Comparison of ENCODE assay signal across 24 cellular contexts in genomic region chr3:127849368-127849767, GRCh38. TPM values are rescaled to one million over a fixed set of nuclear protein-coding genes. Genes with fewer than 3 reads are reported as not detected.
DNase-seq lines count a peak whose midpoint lies in the region; ATAC-seq and TF ChIP-seq lines count a peak whose summit lies in the region.
"Had no signal": no experiment of that assay in that cellular context is flagged by ENCODE, and none has a peak within 500 bp of the region (broad histone marks: within the 10 kb centered on the region; RNA-seq: fewer than 3 reads in every experiment).

No MANE protein-coding gene starts in this region.

- H3K79me2 ChIP-seq in GM23338 (replicated peaks; ENCODE audit: insufficient read depth): no peaks in the 10 kb centered on the region
- H3K79me2 ChIP-seq in neural cell (replicated peaks; ENCODE audit: insufficient read depth, low read length): no peaks in the 10 kb centered on the region

- no peaks in the 10 kb centered on the region for H3K9me3 Mint-ChIP-seq in GM23338
- H3K9me3 Mint-ChIP-seq: activated naive CD8-positive, alpha-beta T cell treated with anti-CD3 and anti-CD28 coated beads, Interleukin-2, amount 50 U/mL, for 24 hours; activated T-helper 2 cell treated with anti-CD3 and anti-CD28 coated beads, Interferon-gamma antibody, Interleukin-2, Interleukin-4, amounts not matched to agents 10 μg/mL and 5 μg/mL and 100 μg/mL, durations not matched to agents 14 hours and 24 hours and 36 hours had no signal

- TF ChIP-seq CTCF in GM23338 (conservative IDR thresholded peaks at IDR 0.05; ENCODE audit: low read depth in 2 of 2) (no peak), neural cell (IDR thresholded peaks at IDR 0.05; ENCODE audit: poor library complexity, severe bottlenecking) (no peak)

- no peaks in the 10 kb centered on the region for H3K36me3 ChIP-seq in GM23338 (ENCODE audit: insufficient read depth)
- no peaks in the 10 kb centered on the region for H3K36me3 ChIP-seq in neural cell (ENCODE audit: insufficient read depth, low read length)
- H3K36me3 ChIP-seq: heart left ventricle had no signal

- no peak overlapping the region for H3K27ac Mint-ChIP-seq in GM23338
- H3K27ac Mint-ChIP-seq: activated CD8-positive, alpha-beta memory T cell treated with anti-CD3 and anti-CD28 coated beads, Interleukin-2, amount 10 ng/mL, durations not matched to agents 7 days and 5 days; activated naive CD8-positive, alpha-beta T cell treated with anti-CD3 and anti-CD28 coated beads, Interleukin-2, amount 50 U/mL, for 24 hours; activated T-helper 2 cell treated with anti-CD3 and anti-CD28 coated beads, Interferon-gamma antibody, Interleukin-2, Interleukin-4, amounts not matched to agents 10 μg/mL and 5 μg/mL and 100 μg/mL, durations not matched to agents 14 hours and 24 hours and 36 hours; naive B cell had no signal

- H3K4me1 Mint-ChIP-seq in GM23338: peaks cover 21% of the 10 kb centered on the region
- H3K4me1 Mint-ChIP-seq: activated CD8-positive, alpha-beta memory T cell treated with anti-CD3 and anti-CD28 coated beads, Interleukin-2, amount 10 ng/mL, durations not matched to agents 7 days and 5 days; activated naive CD8-positive, alpha-beta T cell treated with anti-CD3 and anti-CD28 coated beads, Interleukin-2, amount 50 U/mL, for 24 hours; naive B cell had no signal

- H3K27me3 Mint-ChIP-seq in GM23338 (ENCODE audit: insufficient read depth, low read depth, poor library complexity): no peaks in the 10 kb centered on the region

- H3K27me3 ChIP-seq in GM23338 (ENCODE audit: insufficient read depth) (no peaks in the 10 kb centered on the region), neural cell (ENCODE audit: insufficient read depth, low read depth, low read length) (no peaks in the 10 kb centered on the region), right cardiac atrium (ENCODE audit: control insufficient read depth, insufficient read depth) (no peaks in the 10 kb centered on the region)
- H3K27me3 ChIP-seq: heart left ventricle had no signal

- TF ChIP-seq EP300 in neural cell (conservative IDR thresholded peaks at IDR 0.05; ENCODE audit: poor library complexity, severe bottlenecking): no peak

- H3K4me1 ChIP-seq in GM23338 (ENCODE audit: insufficient read depth): peaks cover 4% of the 10 kb centered on the region
- no peaks in the 10 kb centered on the region for H3K4me1 ChIP-seq in right cardiac atrium (ENCODE audit: control insufficient read depth, insufficient read depth, low read length)

- DNase-seq in GM23338 (ENCODE audit: low spot score) (peak; percentile 54), NCI-H2171 treated with DMSO at 0.1 percent for 48 hours (lab: John Stamatoyannopoulos, UW) (peak; percentile 98), cerebellar cortex (ENCODE audit: low spot score) (peak; percentile 97), ACHN (no peak), right cardiac atrium (no peak)
- DNase-seq in activated CD4-positive, alpha-beta T cell treated with anti-CD3 and anti-CD28 coated beads for 4 hours: no peak
- DNase-seq: activated CD4-positive, CD25-positive, alpha-beta regulatory T cell treated with anti-CD3 and anti-CD28 coated beads, Interleukin-2, amount 50 U/mL, for 72 hours; activated CD8-positive, alpha-beta memory T cell treated with anti-CD3 and anti-CD28 coated beads, Interleukin-2, amount 10 ng/mL, durations not matched to agents 7 days and 5 days; activated naive CD8-positive, alpha-beta T cell treated with anti-CD3 and anti-CD28 coated beads, Interleukin-2, amount 50 U/mL, for 24 hours; COR-L47; effector memory CD4-positive, alpha-beta T cell; GDM1; heart left ventricle; islet precursor cell; naive B cell; NCI-H1092 treated with DMSO at 0.1 percent for 48 hours; NCI-H526; stimulated activated CD4-positive, alpha-beta T cell treated with anti-CD3 and anti-CD28 coated beads, Interleukin-4, amount 100 ng/mL, for 1 hour; T-helper 9 cell had no signal

- 91% methylated on average over 5 of the region's 5 CpGs for WGBS in right cardiac atrium

- no peak for TF ChIP-seq RAD21 in neural cell (conservative IDR thresholded peaks at IDR 0.05)

- H3K4me2 ChIP-seq in GM23338 (no peak overlapping the region), neural cell (ENCODE audit: low read length) (no peak overlapping the region)

- H3K9me2 ChIP-seq in GM23338 (ENCODE audit: insufficient read depth) (no peaks in the 10 kb centered on the region), neural cell (ENCODE audit: insufficient read depth, low read length) (no peaks in the 10 kb centered on the region)

- no peaks in the 10 kb centered on the region for H3K9me3 ChIP-seq in neural cell (ENCODE audit: low read length)
- no peaks in the 10 kb centered on the region for H3K9me3 ChIP-seq in right cardiac atrium (ENCODE audit: control insufficient read depth, low read length)
- H3K9me3 ChIP-seq: heart left ventricle had no signal

- no peak overlapping the region for H3K27ac ChIP-seq in GM23338 (ENCODE audit: low read depth)
- peak overlapping the region; percentile 54 for H3K27ac ChIP-seq in neural cell (ENCODE audit: low read length)
- no peak overlapping the region for H3K27ac ChIP-seq in right cardiac atrium (ENCODE audit: low read length)
- H3K27ac ChIP-seq: heart left ventricle, SK-N-MC had no signal

- H3K36me3 Mint-ChIP-seq in GM23338 (ENCODE audit: low read depth): no peaks in the 10 kb centered on the region
- H3K36me3 Mint-ChIP-seq: activated CD8-positive, alpha-beta memory T cell treated with anti-CD3 and anti-CD28 coated beads, Interleukin-2, amount 10 ng/mL, durations not matched to agents 7 days and 5 days; naive B cell had no signal

- in situ Hi-C loops in ACHN (cut with HindIII; ENCODE audit: low pct_ligation_motif_present, low pct_unique_long_range_greater_than_20kb, low sequenced_read_pairs): no loop called here

- H4K20me1 ChIP-seq in GM23338 (replicated peaks; ENCODE audit: insufficient read depth) (no peaks in the 10 kb centered on the region), neural cell (ENCODE audit: insufficient read depth) (no peaks in the 10 kb centered on the region)

- H3K9ac ChIP-seq in neural cell (ENCODE audit: low read length): peak overlapping the region; percentile 6

- H2AFZ ChIP-seq in GM23338 (peak overlapping the region; percentile 94), neural cell (ENCODE audit: low read depth, low read length) (peak overlapping the region; percentile 24)

- H3K4me3 ChIP-seq in GM23338: no peak overlapping the region
- no peak overlapping the region for H3K4me3 ChIP-seq in neural cell (ENCODE audit: low read length)
- no peak overlapping the region for H3K4me3 ChIP-seq in right cardiac atrium (ENCODE audit: low read length)
- H3K4me3 ChIP-seq: heart left ventricle, SK-N-MC, skin epidermis had no signal

- ATAC-seq in GM23338: peak; percentile 69
- ATAC-seq in GM21526 (IDR thresholded peaks at IDR 0.05; ENCODE audit: low FRiP score, unreplicated experiment): no peak
- ATAC-seq in right cardiac atrium: no peak
- ATAC-seq: activated CD8-positive, alpha-beta memory T cell treated with anti-CD3 and anti-CD28 coated beads, Interleukin-2, amount 10 ng/mL, durations not matched to agents 7 days and 5 days; activated naive CD8-positive, alpha-beta T cell treated with anti-CD3 and anti-CD28 coated beads, Interleukin-2, amount 50 U/mL, for 24 hours; heart left ventricle had no signal

- intact Hi-C loops in right cardiac atrium (cut with DNase I): no loop called here

- no peak overlapping the region for H3K4me3 Mint-ChIP-seq in GM23338
- H3K4me3 Mint-ChIP-seq: activated CD8-positive, alpha-beta memory T cell treated with anti-CD3 and anti-CD28 coated beads, Interleukin-2, amount 10 ng/mL, durations not matched to agents 7 days and 5 days; activated naive CD8-positive, alpha-beta T cell treated with anti-CD3 and anti-CD28 coated beads, Interleukin-2, amount 50 U/mL, for 24 hours; naive B cell had no signal

- H3F3A ChIP-seq in GM23338 (replicated peaks; ENCODE audit: low read depth): no peaks in the 10 kb centered on the region
- no peaks in the 10 kb centered on the region for H3F3A ChIP-seq in neural cell (ENCODE audit: insufficient read depth, low read length, poor library complexity, severe bottlenecking)

TF ChIP-seq in GM23338, 12 proteins besides CTCF, POLR2A, EP300 and RAD21:
- TF ChIP-seq ETS1 (IDR thresholded peaks at IDR 0.05) (0 out of 2 replicates have a peak, but pooled peaks have one; percentile 45), JUNB (IDR thresholded peaks at IDR 0.05; ENCODE audit: unreplicated experiment) (no peak)

TF ChIP-seq in neural cell, 6 proteins besides CTCF, POLR2A, EP300 and RAD21:
- TF ChIP-seq EZH2 (IDR thresholded peaks at IDR 0.05; ENCODE audit: borderline replicate concordance, insufficient read depth, low read length, poor library complexity, severe bottlenecking) (no peak), SMC3 (conservative IDR thresholded peaks at IDR 0.05; ENCODE audit: poor library complexity) (no peak), TAF1 (IDR thresholded peaks at IDR 0.05; ENCODE audit: low read depth) (no peak), MXI1 (conservative IDR thresholded peaks at IDR 0.05; ENCODE audit: poor library complexity, severe bottlenecking) (peak; percentile 15)

RNA-seq across cellular contexts. Expression of gene MGLL, which starts 27.1 kb away (rescaled TPM):
- 0.62 and 0.83 TPM in 2 replicates for total RNA-seq in GM23338 (2014; rRNA removed; shearing (Covaris generic))
- polyA plus RNA-seq in GM23338 (2016; fragmentation: Nextera tagmentation; extraction: Ambion mirVana) (0.71 and 1.3 TPM in 2 replicates), neural cell (2.0 and 3.7 TPM in 2 replicates), right cardiac atrium (64.9 TPM)
- 1.5 and 2.7 TPM in 2 replicates for polyA minus RNA-seq in neural cell
- 10 to 100 TPM; 52.2 to 80.4 (median 65.3) TPM for total RNA-seq in right cardiac atrium

Comparison
In these comparisons a context has a peak if more than half of its experiments do, and no peak if none do; other contexts are left out.
1. DNase-seq: peak in GM23338 (single experiment), NCI-H2171 treated with DMSO at 0.1 percent for 48 hours (single experiment) and cerebellar cortex (single experiment); none in activated CD4-positive, alpha-beta T cell treated with anti-CD3 and anti-CD28 coated beads for 4 hours (0 of 2), ACHN (single experiment) and right cardiac atrium (0 of 3).
2. RNA of gene MGLL, which starts 27.1 kb away (polyA plus RNA-seq): 64.9 TPM in right cardiac atrium (single experiment); 2.0 to 3.7 TPM in neural cell and 0.71 to 1.3 TPM in GM23338; every median in the first group is over 10 times any median in the second.